ENCODE assay signal across 8 cellular contexts in genomic region chr3:48039487-48040190, GRCh38. TPM values are rescaled to one million over a fixed set of nuclear protein-coding genes. Genes with fewer than 3 reads are reported as not detected.
DNase-seq lines count a peak whose midpoint lies in the region; ATAC-seq, FAIRE-seq and TF ChIP-seq lines count a peak whose summit lies in the region.

No MANE protein-coding gene starts in this region.

- H3K9me3 Mint-ChIP-seq in naive thymus-derived CD8-positive, alpha-beta T cell: no peaks in the 10 kb centered on the region

- intact Hi-C loops in K562 (cut with micrococcal nuclease) (no loop called here), left colon (cut with DNase I, micrococcal nuclease) (no loop called here), tibial artery (cut with DNase I; ENCODE audit: low total_unique reads) (loop anchor here (10.0 kb wide), 1 partner anchor 45 kb away; no protein-coding TSS in a partner anchor)

- H3K27me3 ChIP-seq in K562 (ENCODE audit: control insufficient read depth in 2 of 2, insufficient read depth in 2 of 2, low read length in 2 of 2) (no peaks in the 10 kb centered on the region), tibial artery (no peaks in the 10 kb centered on the region)

- H3K36me3 ChIP-seq in K562 (ENCODE audit: control insufficient read depth, insufficient read depth, low read length): peaks cover 3% of the 10 kb centered on the region
- no peaks in the 10 kb centered on the region for H3K36me3 ChIP-seq in tibial artery

- H3K4me1 Mint-ChIP-seq in naive thymus-derived CD8-positive, alpha-beta T cell: peaks cover 9 to 19% (median 9%) of the 10 kb centered on the region in 4 donors

- BruUV-seq in K562 (replicated peaks; lab: Mats Ljungman, UMichigan): no TSS peak

- no peak overlapping the region for H3K4me2 ChIP-seq in K562 (ENCODE audit: insufficient read depth, low read length)

- no peak for TF ChIP-seq RAD21 in K562 (CRISPR knock-in tag; conservative IDR thresholded peaks at IDR 0.05 in 1 of 2, IDR thresholded peaks at IDR 0.05 in 1 of 2)

- TF ChIP-seq EP300 in K562 (IDR thresholded peaks at IDR 0.05; ENCODE audit: low read length): no peak

- DNase-seq in NCI-H446 treated with DMSO at 0.1 percent for 48 hours (lab: John Stamatoyannopoulos, UW) (peak; percentile 7), NCI-H446 (lab: John Stamatoyannopoulos, UW) (no peak), K562 (ENCODE audit: extremely low read depth in 1 of 4, low spot score in 3 of 4) (no peak), left colon (no peak), tibial artery (no peak)
- DNase-seq in naive thymus-derived CD8-positive, alpha-beta T cell: no peak
- no peak for DNase-seq in activated CD4-positive, alpha-beta T cell treated with anti-CD3 and anti-CD28 coated beads for 4 hours

- no peaks in the 10 kb centered on the region for H3K9me1 ChIP-seq in K562 (ENCODE audit: control insufficient read depth, insufficient read depth, low read length)

- H3K36me3 Mint-ChIP-seq in naive thymus-derived CD8-positive, alpha-beta T cell: no peaks in the 10 kb centered on the region

- TF ChIP-seq CTCF in K562 (IDR thresholded peaks at IDR 0.05 in 2 of 3, conservative IDR thresholded peaks at IDR 0.05 in 1 of 3; ENCODE audit: insufficient read depth in 2 of 3, low read depth in 1 of 3, low read length in 3 of 3) (no peak), tibial artery (IDR thresholded peaks at IDR 0.05) (no peak)

- H3K4me3 ChIP-seq in K562 (no peak overlapping the region), tibial artery (no peak overlapping the region)

- TF ChIP-seq POLR2A in K562 (conservative IDR thresholded peaks at IDR 0.05): no peak

- in situ Hi-C loops in K562 (cut with MboI): no loop called here

- H4K20me1 ChIP-seq in K562 (replicated peaks; ENCODE audit: control insufficient read depth, insufficient read depth, low read length): peaks cover 13% of the 10 kb centered on the region; the same call in 1 of the 2 replicates

- peaks cover 53% of the 10 kb centered on the region for H3K79me2 ChIP-seq in K562 (ENCODE audit: control insufficient read depth, insufficient read depth, low read length)

- H3K27me3 Mint-ChIP-seq in naive thymus-derived CD8-positive, alpha-beta T cell: no peaks in the 10 kb centered on the region

- 5% methylated on average over 1 of the region's 1 CpG for WGBS in K562 (ENCODE audit: insufficient coverage, low coverage, missing lambda C conversion rate)

- FAIRE-seq in K562 (lab: Jason Lieb, UNC): peak; percentile 6

- H3K9me3 ChIP-seq in K562 (replicated peaks; ENCODE audit: control insufficient read depth, insufficient read depth, low read depth, low read length) (no peaks in the 10 kb centered on the region), tibial artery (no peaks in the 10 kb centered on the region)

- no peak overlapping the region for H3K9ac ChIP-seq in K562 (ENCODE audit: insufficient read depth in 1 of 2, low read depth in 2 of 2, low read length in 2 of 2)

- H3K27ac Mint-ChIP-seq in naive thymus-derived CD8-positive, alpha-beta T cell: peak overlapping the region in 2 of 10 donors; percentile 2 to 65

- H3K27ac ChIP-seq in K562 (ENCODE audit: extremely low read depth, low read depth, low read length): no peak overlapping the region
- H3K27ac ChIP-seq in tibial artery: peak overlapping the region; percentile 59 to 69

- ATAC-seq in K562 (no peak), left colon (peak; percentile 52), GM21737 (IDR thresholded peaks at IDR 0.05; ENCODE audit: unreplicated experiment) (no peak)
- no peak for ATAC-seq in naive thymus-derived CD8-positive, alpha-beta T cell

- H3K4me1 ChIP-seq in K562 (replicated peaks in 1 of 2; ENCODE audit: control insufficient read depth in 2 of 2, insufficient read depth in 2 of 2, low read length in 2 of 2) (peaks cover 0 to 5% of the 10 kb centered on the region in 2 experiments; a peak in 2 of 5 replicates), tibial artery (peaks cover 0 to 66% (median 36%) of the 10 kb centered on the region in 4 donors)

- H2AFZ ChIP-seq in K562 (ENCODE audit: low read depth, low read length): no peak overlapping the region

- no peak overlapping the region for H3K4me3 Mint-ChIP-seq in naive thymus-derived CD8-positive, alpha-beta T cell

- POLR2A ChIA-PET in K562 (lab: Yijun Ruan, JAX): no interaction called here
- POLR2A ChIA-PET in naive thymus-derived CD8-positive, alpha-beta T cell (lab: Charles Lee): no interaction called here

- CTCF ChIA-PET in K562 (lab: Yijun Ruan, JAX; ENCODE audit: low intra/inter-chr PET ratio): no interaction called here

TF ChIP-seq in K562, 482 proteins besides CTCF, POLR2A, EP300 and RAD21:
- TF ChIP-seq WHSC1 (IDR thresholded peaks at IDR 0.05; ENCODE audit: low read length): no peak
- TF ChIP-seq KDM1A (IDR thresholded peaks at IDR 0.05): peak; percentile 52 to 70
- TF ChIP-seq HMBOX1 (IDR thresholded peaks at IDR 0.05): 0 out of 2 replicates have a peak, but pooled peaks have one; percentile 23
- TF ChIP-seq RCOR1 (IDR thresholded peaks at IDR 0.05; ENCODE audit: borderline replicate concordance in 1 of 2, low read depth in 2 of 2, low read length in 2 of 2): 0 out of 4 replicates have a peak, but pooled peaks of 1 of the 2 experiments have one; percentile 27

RNA-seq across cellular contexts. Expression of gene MAP4, which starts 23.4 kb away (rescaled TPM):
- 226 and 367 TPM in 2 replicates for total RNA-seq in K562 (2011; cell fraction: chromatin; rRNA removed; ENCODE audit: low replicate concordance)
- total RNA-seq in K562 (2011; cell fraction: nucleolus; rRNA removed): 101 and 119 TPM in 2 replicates
- total RNA-seq in K562 (2011; cell fraction: nucleoplasm; rRNA removed): 181 and 221 TPM in 2 replicates
- total RNA-seq in K562 (2014; rRNA removed) (34.6 and 40.4 TPM in 2 replicates), K562 (2014; rRNA removed; fragmentation: Illumina TruSeq; extraction: Trizol) (36.8 and 43.5 TPM in 2 replicates), K562 (2015; rRNA removed; fragmentation: Illumina TruSeq; extraction: Trizol) (36.4 and 42.6 TPM in 2 replicates), K562 (2021) (127 and 141 TPM in 2 replicates), left colon (100 to 1,000 TPM; 109 to 114 TPM)
- polyA plus RNA-seq in K562 (2011; rRNA removed) (37.5 and 84.6 TPM in 2 replicates), K562 (2014; fragmentation: Illumina TruSeq; extraction: Trizol) (101 and 107 TPM in 2 replicates), K562 (2014; fragmentation: Nextera tagmentation; extraction: Ambion mirVana) (10 to 100 TPM; 13.3 to 28.4 TPM), K562 (2014; rRNA removed) (47.5 and 60.3 TPM in 2 replicates)
- polyA plus RNA-seq in K562 (2011; cell fraction: cytosol; rRNA removed): 30.2 and 30.6 TPM in 2 replicates
- polyA plus RNA-seq in K562 (2011; cell fraction: nucleus; rRNA removed): 121 and 136 TPM in 2 replicates
- 98.2 and 126 TPM in 2 replicates for polyA plus RNA-seq in K562 (2012)
- 58.4 and 87.1 TPM in 2 replicates for polyA minus RNA-seq in K562 (2011; rRNA and poly(A)+ RNA removed)
- 71.3 and 73.1 TPM in 2 replicates for polyA minus RNA-seq in K562 (2011; cell fraction: cytosol; rRNA and poly(A)+ RNA removed)
- polyA minus RNA-seq in K562 (2011; cell fraction: nucleus; rRNA and poly(A)+ RNA removed): 34.2 and 56.4 TPM in 2 replicates
- 10 to 100 TPM; 53.0 to 56.8 TPM for total RNA-seq in naive thymus-derived CD8-positive, alpha-beta T cell
- polyA plus RNA-seq in naive thymus-derived CD8-positive, alpha-beta T cell: 10 to 100 TPM; 17.8 to 29.5 (median 25.2) TPM
